In the genomic region with DNA sequence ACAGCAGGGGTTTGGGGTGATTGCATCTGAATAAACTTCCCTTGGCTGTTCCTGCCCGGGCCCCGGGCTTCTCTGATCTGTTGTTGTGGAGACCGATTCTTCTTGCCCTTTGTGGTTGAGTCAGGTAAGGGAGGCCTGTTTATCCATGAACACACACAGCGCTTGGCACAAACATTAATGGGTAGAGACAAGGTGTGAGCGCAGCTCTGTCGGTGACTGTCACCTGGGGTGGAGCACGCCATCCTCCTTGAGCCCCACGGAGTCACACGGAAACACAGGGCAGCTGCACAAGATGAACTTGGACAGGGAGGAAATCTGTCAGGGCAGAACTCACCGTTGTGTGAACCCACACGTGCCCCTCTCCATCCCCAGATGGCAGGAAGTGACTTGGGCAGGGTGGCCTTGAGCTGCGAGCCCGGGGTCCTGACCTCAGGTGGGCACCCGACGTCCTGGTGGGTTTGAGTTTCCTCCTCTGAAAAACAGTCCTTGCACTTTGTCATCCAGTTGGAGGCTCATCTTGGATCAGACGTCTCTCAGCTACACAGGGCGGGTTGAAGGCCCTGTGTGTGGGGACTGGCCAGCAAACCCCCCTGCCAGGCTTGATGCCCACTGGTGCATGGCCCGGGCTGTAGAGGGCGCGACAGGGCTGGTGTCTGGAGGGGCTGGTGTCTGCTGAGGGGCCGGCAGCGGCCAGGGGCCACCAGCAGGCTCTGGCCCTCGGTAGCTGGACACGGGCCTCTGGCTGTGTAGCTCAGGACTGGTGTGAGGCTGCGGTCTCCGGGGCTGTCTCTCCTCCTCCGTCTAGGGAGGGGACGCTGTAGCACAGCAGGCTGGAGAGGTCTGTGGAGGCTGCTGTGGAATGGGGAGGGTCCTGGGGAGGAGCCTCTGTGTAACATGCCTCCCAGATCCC, we compare ENCODE assay signal across 19 cellular contexts. TPM values are rescaled to one million over a fixed set of nuclear protein-coding genes. Genes with fewer than 3 reads are reported as not detected.
"Had no signal": no experiment of that assay in that cellular context is flagged by ENCODE, and none has a peak within 500 bp of the region (broad histone marks: within the 10 kb centered on the region; RNA-seq: fewer than 3 reads in every experiment).

No MANE protein-coding gene starts in this region.

- H3K4me1 Mint-ChIP-seq: activated naive CD8-positive, alpha-beta T cell treated with anti-CD3 and anti-CD28 coated beads, Interleukin-2, amount 50 U/mL, for 24 hours; naive thymus-derived CD4-positive, alpha-beta T cell; T-cell had no signal

- H3K9me3 Mint-ChIP-seq: activated naive CD8-positive, alpha-beta T cell treated with anti-CD3 and anti-CD28 coated beads, Interleukin-2, amount 50 U/mL, for 24 hours; naive thymus-derived CD4-positive, alpha-beta T cell; T-cell had no signal

- H3K4me1 ChIP-seq: gastroesophageal sphincter, heart right ventricle, prostate gland, tibial nerve, vagina had no signal

- H3K4me3 Mint-ChIP-seq: activated naive CD8-positive, alpha-beta T cell treated with anti-CD3 and anti-CD28 coated beads, Interleukin-2, amount 50 U/mL, for 24 hours; naive thymus-derived CD4-positive, alpha-beta T cell; T-cell had no signal

- DNase-seq: activated CD4-positive, alpha-beta T cell treated with anti-CD3 and anti-CD28 coated beads, Interleukin-2, amount 50 U/mL, for 1 hour; activated CD8-positive, alpha-beta memory T cell treated with anti-CD3 and anti-CD28 coated beads for 24 hours; activated naive CD4-positive, alpha-beta T cell; activated naive CD8-positive, alpha-beta T cell treated with anti-CD3 and anti-CD28 coated beads, Interleukin-2, amount 50 U/mL, for 24 hours; cerebellar nuclear complex; heart right ventricle; naive thymus-derived CD4-positive, alpha-beta T cell; occipital lobe; stimulated activated CD4-positive, alpha-beta T cell treated with anti-CD3 and anti-CD28 coated beads, Interleukin-12 subunit alpha, Interleukin-12 subunit beta, amount 100 ng/mL, for 4 hours; stimulated activated CD4-positive, alpha-beta T cell treated with anti-CD3 and anti-CD28 coated beads, Interleukin-2, amount 100 ng/mL, for 24 hours; T-cell; T-helper 9 cell had no signal

- H3K27ac ChIP-seq: epithelial cell of prostate, gastroesophageal sphincter, heart right ventricle, prostate gland, tibial nerve, vagina had no signal

- H3K9me3 ChIP-seq: gastroesophageal sphincter, heart right ventricle, prostate gland, tibial nerve, vagina had no signal

- H3K4me3 ChIP-seq: gastroesophageal sphincter, heart right ventricle, prostate gland, tibial nerve, vagina had no signal

- H3K36me3 ChIP-seq: gastroesophageal sphincter, heart right ventricle, prostate gland, tibial nerve, vagina had no signal

- ATAC-seq: activated CD4-positive, CD25-positive, alpha-beta regulatory T cell treated with anti-CD3 and anti-CD28 coated beads, Interleukin-2, amount 50 U/mL, for 24 hours; activated naive CD8-positive, alpha-beta T cell treated with anti-CD3 and anti-CD28 coated beads, Interleukin-2, amount 50 U/mL, for 24 hours; gastroesophageal sphincter; heart right ventricle; naive thymus-derived CD4-positive, alpha-beta T cell; T-cell had no signal

- H3K27ac Mint-ChIP-seq: activated naive CD8-positive, alpha-beta T cell treated with anti-CD3 and anti-CD28 coated beads, Interleukin-2, amount 50 U/mL, for 24 hours; naive thymus-derived CD4-positive, alpha-beta T cell; T-cell had no signal

- H3K27me3 ChIP-seq: tibial nerve, vagina had no signal

RNA-seq across cellular contexts. Expression of a gene that starts 24.2 kb away (rescaled TPM):
- total RNA-seq: heart right ventricle; naive thymus-derived CD4-positive, alpha-beta T cell; subcutaneous adipose tissue had no signal
